In the genomic region with DNA sequence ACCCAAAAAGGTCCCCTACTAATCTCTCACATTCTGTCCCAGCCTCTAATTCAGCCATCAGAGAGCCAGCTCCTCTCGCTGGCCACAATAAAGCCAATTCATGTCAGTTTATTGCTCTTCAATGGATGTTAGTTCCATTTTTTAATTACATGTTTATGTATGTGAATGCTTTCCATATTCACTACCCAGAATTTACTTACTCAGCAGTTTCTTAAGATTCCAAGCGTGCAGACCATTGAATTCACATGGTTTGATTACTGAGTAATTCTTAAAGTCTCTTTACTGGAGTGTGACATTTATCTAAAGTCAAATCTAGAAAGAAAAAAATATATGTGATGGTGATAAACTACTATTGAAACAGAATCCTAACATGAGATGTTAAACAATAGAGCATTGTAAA, we compare ENCODE assay signal across 21 cellular contexts.
"Had no signal": no experiment of that assay in that cellular context is flagged by ENCODE, and none has a peak within 500 bp of the region (broad histone marks: within the 10 kb centered on the region; RNA-seq: fewer than 3 reads in every experiment).

No MANE protein-coding gene starts in this region.

- DNase-seq: islet precursor cell; left ventricle myocardium inferior; midbrain; mucosa of descending colon; naive thymus-derived CD4-positive, alpha-beta T cell; ovary; stimulated activated CD4-positive, alpha-beta T cell treated with anti-CD3 and anti-CD28 coated beads, Interleukin-12 subunit alpha, Interleukin-12 subunit beta, amount 100 ng/mL, for 4 hours; stimulated activated CD4-positive, alpha-beta T cell treated with anti-CD3 and anti-CD28 coated beads, Interleukin-15, amount 100 ng/mL, for 24 hours; stimulated activated CD4-positive, alpha-beta T cell treated with anti-CD3 and anti-CD28 coated beads, Interleukin-4, amount 100 ng/mL, for 24 hours; stimulated activated naive CD4-positive, alpha-beta T cell; tibial artery; uterus had no signal

- ATAC-seq: mucosa of descending colon; naive thymus-derived CD4-positive, alpha-beta T cell; natural killer cell treated with Interleukin-12 subunit alpha and Interleukin-12 subunit beta and Interleukin-15 and Interleukin-18, amount 100 ng/mL, for 72 hours; sciatic nerve; stimulated activated effector memory CD8-positive, alpha-beta T cell treated with anti-CD3 and anti-CD28 coated beads, Interleukin-12 subunit alpha, Interleukin-12 subunit beta, amount 100 ng/mL, for 72 hours had no signal

- H3K36me3 ChIP-seq: left ventricle myocardium inferior, ovary, right atrium auricular region, suprapubic skin, thoracic aorta, tibial artery, uterus had no signal

- H3K27ac ChIP-seq: hepatocyte, left ventricle myocardium inferior, ovary, right atrium auricular region, skin epidermis, suprapubic skin, thoracic aorta, tibial artery, uterus had no signal

- H3K4me1 ChIP-seq: left ventricle myocardium inferior, right atrium auricular region, suprapubic skin, tibial artery, uterus had no signal

- H2AFZ ChIP-seq: hepatocyte had no signal

- H3K27me3 ChIP-seq: hepatocyte, ovary, right atrium auricular region, tibial artery, uterus had no signal

- H3K79me2 ChIP-seq: hepatocyte had no signal

- H3K4me3 ChIP-seq: hepatocyte, left ventricle myocardium inferior, lung, mucosa of descending colon, ovary, right atrium auricular region, skin epidermis, suprapubic skin, thoracic aorta, tibial artery, uterus had no signal

- H3K4me2 ChIP-seq: hepatocyte had no signal

- H3K9me3 ChIP-seq: left ventricle myocardium inferior, mucosa of descending colon, ovary, right atrium auricular region, suprapubic skin, thoracic aorta, tibial artery, uterus had no signal
